ENCODE assay signal across 27 cellular contexts in the genomic region with DNA sequence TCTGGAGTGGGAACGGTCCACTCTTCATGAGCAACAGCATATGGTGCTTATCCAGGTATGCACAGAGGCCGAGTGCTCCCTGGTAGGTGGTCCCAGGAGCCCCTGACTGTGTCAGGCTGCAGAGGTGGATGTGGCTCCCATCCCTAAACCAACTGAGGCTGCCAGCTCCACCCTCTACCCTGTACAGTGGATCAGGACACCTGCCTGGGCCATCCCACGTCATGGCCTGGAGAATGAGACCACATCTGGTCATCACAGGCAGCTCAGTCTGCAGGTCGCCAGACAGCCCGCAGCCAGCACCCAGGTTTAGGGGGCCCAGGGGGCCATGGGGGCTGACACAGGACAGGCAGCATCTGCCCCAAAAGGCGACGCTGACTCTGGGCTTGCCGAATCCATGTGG.
"Had no signal": no experiment of that assay in that cellular context is flagged by ENCODE, and none has a peak within 500 bp of the region (broad histone marks: within the 10 kb centered on the region; RNA-seq: fewer than 3 reads in every experiment).

No MANE protein-coding gene starts in this region.

- H3K36me3 Mint-ChIP-seq: mesothelial cell of epicardium; naive B cell; natural killer cell treated with Interleukin-12 subunit alpha and Interleukin-12 subunit beta and Interleukin-15 and Interleukin-18, amount 100 ng/mL, for 72 hours had no signal

- H3K4me1 ChIP-seq: esophagus squamous epithelium, heart right ventricle, left lung, parathyroid adenoma, right lobe of liver, tibial nerve, upper lobe of left lung, uterus had no signal

- H3K4me3 Mint-ChIP-seq: mesothelial cell of epicardium; naive B cell; natural killer cell treated with Interleukin-12 subunit alpha and Interleukin-12 subunit beta and Interleukin-15 and Interleukin-18, amount 100 ng/mL, for 72 hours; neural crest cell had no signal

- H3K9me3 ChIP-seq: esophagus squamous epithelium, heart right ventricle, mucosa of descending colon, right lobe of liver, thoracic aorta, tibial nerve, upper lobe of left lung, uterus had no signal

- H3K9ac ChIP-seq: parathyroid adenoma had no signal

- H2AFZ ChIP-seq: parathyroid adenoma had no signal

- ATAC-seq: heart right ventricle, left cardiac atrium, left lung, mucosa of descending colon had no signal

- H3K27ac ChIP-seq: coronary artery, esophagus squamous epithelium, heart right ventricle, left lung, parathyroid adenoma, right lobe of liver, thoracic aorta, tibial nerve, upper lobe of left lung, uterus had no signal

- H3K9me3 Mint-ChIP-seq: mesothelial cell of epicardium; naive B cell; natural killer cell treated with Interleukin-12 subunit alpha and Interleukin-12 subunit beta and Interleukin-15 and Interleukin-18, amount 100 ng/mL, for 72 hours; neural crest cell had no signal

- H3K4me3 ChIP-seq: coronary artery, esophagus squamous epithelium, heart right ventricle, left lung, mucosa of descending colon, right lobe of liver, thoracic aorta, tibial nerve, upper lobe of left lung, uterus had no signal

- H3K27ac Mint-ChIP-seq: naive B cell; natural killer cell treated with Interleukin-12 subunit alpha and Interleukin-12 subunit beta and Interleukin-15 and Interleukin-18, amount 100 ng/mL, for 72 hours; progenitor cell of endocrine pancreas had no signal

- DNase-seq: dermis blood vessel endothelial cell; effector memory CD4-positive, alpha-beta T cell; esophagus squamous epithelium; foreskin melanocyte; glutamatergic neuron; heart right ventricle; hippocampal formation; left cardiac atrium; left lung; mesenchymal stem cell; mucosa of descending colon; naive B cell; right lobe of liver; small intestine; stimulated activated CD4-positive, alpha-beta T cell treated with anti-CD3 and anti-CD28 coated beads, Interleukin-15, amount 100 ng/mL, for 24 hours; stimulated activated CD4-positive, alpha-beta T cell treated with anti-CD3 and anti-CD28 coated beads, Interleukin-2, amount 100 ng/mL, for 48 hours; stimulated activated naive CD4-positive, alpha-beta T cell treated with Interleukin-2 at 50 U/mL for 16 hours; uterus had no signal

- H3K27me3 ChIP-seq: esophagus squamous epithelium, right lobe of liver, tibial nerve, upper lobe of left lung, uterus had no signal

- H3K36me3 ChIP-seq: esophagus squamous epithelium, heart right ventricle, left lung, right lobe of liver, thoracic aorta, tibial nerve, upper lobe of left lung, uterus had no signal
